In the genomic region with DNA sequence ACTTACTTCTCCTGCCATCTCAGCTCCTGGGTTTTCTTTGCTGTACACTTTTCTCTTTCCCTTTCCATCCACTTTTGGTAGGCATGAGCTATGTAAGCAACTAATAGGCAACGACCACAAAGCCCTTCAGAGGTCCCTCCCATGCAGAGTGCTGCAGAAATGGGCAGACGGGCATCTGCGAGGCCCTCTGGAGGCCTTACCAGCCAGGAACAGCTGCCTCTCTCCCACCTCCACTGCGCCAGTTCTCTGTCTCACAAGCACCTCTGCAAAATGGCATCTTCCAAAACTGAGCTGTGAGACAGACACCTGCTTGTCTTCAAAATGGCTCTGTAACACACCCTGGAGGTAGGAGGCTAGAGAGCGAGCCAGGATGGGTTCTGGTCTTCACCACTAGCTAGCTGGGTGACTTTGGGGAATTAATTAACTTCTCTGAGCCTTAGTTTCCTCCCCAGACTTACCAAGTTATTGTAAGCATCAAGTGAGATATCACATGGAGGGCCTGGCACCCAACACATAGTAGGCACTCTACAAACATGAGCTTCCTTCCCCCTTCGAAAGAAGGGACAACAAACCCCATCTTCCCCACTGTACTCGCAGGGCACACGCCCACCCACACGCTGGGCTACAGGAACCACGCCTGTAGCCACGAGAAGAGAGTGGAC, we compare ENCODE assay signal across 12 cellular contexts.
DNase-seq lines count a peak whose midpoint lies in the region; ATAC-seq and TF ChIP-seq lines count a peak whose summit lies in the region.
"Had no signal": no experiment of that assay in that cellular context is flagged by ENCODE, and none has a peak within 500 bp of the region (broad histone marks: within the 10 kb centered on the region; RNA-seq: fewer than 3 reads in every experiment).

No MANE protein-coding gene starts in this region.

- POLR2A ChIA-PET in HCT116 (lab: Charles Lee): no interaction called here

- peak; percentile 34; the same call in 1 of the 2 replicates for TF ChIP-seq RAD21 in HCT116 (IDR thresholded peaks at IDR 0.05; ENCODE audit: low read depth)

- CTCF ChIA-PET in HCT116 (lab: Charles Lee): interaction anchor here (1.1 to 1.7 kb wide), 3 partner anchors 10 to 315 kb away, joined by 3 to 11 read pairs (median 10); no protein-coding TSS in a partner anchor

- H3K4me2 ChIP-seq in HCT116 (ENCODE audit: low read length): no peak overlapping the region

- TF ChIP-seq CTCF in HCT116 (IDR thresholded peaks at IDR 0.05 in 2 of 3, conservative IDR thresholded peaks at IDR 0.05 in 1 of 3; ENCODE audit: borderline replicate concordance in 1 of 3, insufficient read depth in 1 of 3, low read depth in 2 of 3, low read length in 2 of 3) (peak; percentile 12 to 35 (median 32); a peak in 4 of 6 replicates), foreskin keratinocyte (conservative IDR thresholded peaks at IDR 0.05) (peak; percentile 20)

- no peak overlapping the region for H2AFZ ChIP-seq in HCT116 (ENCODE audit: low read depth, low read length, poor library complexity, severe bottlenecking)

- H3K27me3 ChIP-seq in HCT116 (ENCODE audit: insufficient read depth, low read length) (no peaks in the 10 kb centered on the region), foreskin keratinocyte (no peaks in the 10 kb centered on the region)
- H3K27me3 ChIP-seq: sigmoid colon had no signal

- H4K20me1 ChIP-seq in HCT116 (ENCODE audit: insufficient read depth): peaks cover 5% of the 10 kb centered on the region; the same call in 1 of the 2 replicates

- DNase-seq in DMS153 (lab: John Stamatoyannopoulos, UW) (peak; percentile 47), DMS153 treated with DMSO at 0.1 percent for 48 hours (lab: John Stamatoyannopoulos, UW; ENCODE audit: unreplicated experiment) (no peak), HCT116 (ENCODE audit: low read depth, low spot score) (no peak), OCI-M1 (lab: John Stamatoyannopoulos, UW) (peak; percentile 18), foreskin keratinocyte (no peak), NCI-H226 (no peak)
- no peak for DNase-seq in stimulated activated naive CD8-positive, alpha-beta T cell treated with anti-CD3 and anti-CD28 coated beads, Interleukin-15, Interleukin-2, amounts not matched to agents 100 U/mL and 50 U/mL, for 24 hours
- DNase-seq: activated gamma-delta T cell, GF-D8 had no signal

- H3K4me3 Mint-ChIP-seq in activated T-helper 17 cell treated with anti-CD3 and anti-CD28 coated beads, Interleukin-2, amount 50 U/mL, for 72 hours: no peak overlapping the region
- H3K4me3 Mint-ChIP-seq: memory B cell had no signal

- H3K36me3 ChIP-seq in HCT116 (ENCODE audit: control insufficient read depth in 1 of 2, insufficient read depth in 2 of 2, low read length in 2 of 2): no peaks in the 10 kb centered on the region; a peak in 1 of 4 replicates
- H3K36me3 ChIP-seq: sigmoid colon had no signal

- peaks cover 70 to 98% of the 10 kb centered on the region in 2 experiments for H3K4me1 ChIP-seq in HCT116 (ENCODE audit: control insufficient read depth in 1 of 2, insufficient read depth in 2 of 2, low read length in 2 of 2)
- H3K4me1 ChIP-seq in foreskin keratinocyte: peaks cover 68% of the 10 kb centered on the region

- no peaks in the 10 kb centered on the region for H3K27me3 Mint-ChIP-seq in activated T-helper 17 cell treated with anti-CD3 and anti-CD28 coated beads, Interleukin-2, amount 50 U/mL, for 72 hours
- H3K27me3 Mint-ChIP-seq: memory B cell had no signal

- no peak overlapping the region for H3K27ac Mint-ChIP-seq in activated T-helper 17 cell treated with anti-CD3 and anti-CD28 coated beads, Interleukin-2, amount 50 U/mL, for 72 hours
- H3K27ac Mint-ChIP-seq: memory B cell had no signal

- H3K9ac ChIP-seq in HCT116 (ENCODE audit: low read length): no peak overlapping the region

- no peaks in the 10 kb centered on the region for H3K9me2 ChIP-seq in HCT116 (ENCODE audit: insufficient read depth)

- H3K27ac ChIP-seq in HCT116 (ENCODE audit: low read depth, low read length) (no peak overlapping the region), foreskin keratinocyte (no peak overlapping the region)
- H3K27ac ChIP-seq: sigmoid colon had no signal

- no TSS peak for BruUV-seq in HCT116 (replicated peaks; lab: Mats Ljungman, UMichigan)

- H3K79me2 ChIP-seq in HCT116 (ENCODE audit: insufficient read depth, low read length): peaks cover 98% of the 10 kb centered on the region

- H3K9me3 Mint-ChIP-seq in activated T-helper 17 cell treated with anti-CD3 and anti-CD28 coated beads, Interleukin-2, amount 50 U/mL, for 72 hours: no peaks in the 10 kb centered on the region
- H3K9me3 Mint-ChIP-seq: memory B cell had no signal

- RAD21 ChIA-PET in HCT116 (lab: Charles Lee; ENCODE audit: low non-redundant PET in 1 of 2, low total read pairs in 2 of 2, uncharacterized antibody in 2 of 2, unreplicated experiment in 2 of 2): interaction anchor here in 1 of 2 experiments (1.1 kb wide), 1 partner anchor 224 kb away, joined by 3 read pairs; no protein-coding TSS in a partner anchor

- ATAC-seq in HCT116 (no peak), foreskin keratinocyte (no peak)
- ATAC-seq in activated T-helper 17 cell treated with anti-CD3 and anti-CD28 coated beads, Interleukin-2, amount 50 U/mL, for 72 hours (replicated peaks): no peak
- ATAC-seq in stimulated activated naive CD8-positive, alpha-beta T cell treated with anti-CD3 and anti-CD28 coated beads, Interleukin-15, Interleukin-2, amounts not matched to agents 100 U/mL and 50 U/mL, for 24 hours: no peak

- no peak overlapping the region for H3K4me3 ChIP-seq in HCT116 (replicated peaks in 1 of 2; ENCODE audit: low read depth in 1 of 2, low read length in 2 of 2)
- H3K4me3 ChIP-seq: sigmoid colon had no signal

- H3K36me3 Mint-ChIP-seq in activated T-helper 17 cell treated with anti-CD3 and anti-CD28 coated beads, Interleukin-2, amount 50 U/mL, for 72 hours (ENCODE audit: low read depth): no peaks in the 10 kb centered on the region

- TF ChIP-seq POLR2A in HCT116 (IDR thresholded peaks at IDR 0.05; ENCODE audit: borderline replicate concordance, extremely low read depth, insufficient read depth, insufficient read length): no peak

- peaks cover 19% of the 10 kb centered on the region for H3K4me1 Mint-ChIP-seq in activated T-helper 17 cell treated with anti-CD3 and anti-CD28 coated beads, Interleukin-2, amount 50 U/mL, for 72 hours

- intact Hi-C loops in HCT116 (cut with micrococcal nuclease): no loop called here

- H3K9me3 ChIP-seq in HCT116 (ENCODE audit: control insufficient read depth in 1 of 2, insufficient read depth in 1 of 2, low read depth in 1 of 2, low read length in 2 of 2): no peaks in the 10 kb centered on the region
- H3K9me3 ChIP-seq: sigmoid colon had no signal

TF ChIP-seq in HCT116, 20 proteins besides CTCF, POLR2A, EP300 and RAD21:
- TF ChIP-seq, protein P1, sequence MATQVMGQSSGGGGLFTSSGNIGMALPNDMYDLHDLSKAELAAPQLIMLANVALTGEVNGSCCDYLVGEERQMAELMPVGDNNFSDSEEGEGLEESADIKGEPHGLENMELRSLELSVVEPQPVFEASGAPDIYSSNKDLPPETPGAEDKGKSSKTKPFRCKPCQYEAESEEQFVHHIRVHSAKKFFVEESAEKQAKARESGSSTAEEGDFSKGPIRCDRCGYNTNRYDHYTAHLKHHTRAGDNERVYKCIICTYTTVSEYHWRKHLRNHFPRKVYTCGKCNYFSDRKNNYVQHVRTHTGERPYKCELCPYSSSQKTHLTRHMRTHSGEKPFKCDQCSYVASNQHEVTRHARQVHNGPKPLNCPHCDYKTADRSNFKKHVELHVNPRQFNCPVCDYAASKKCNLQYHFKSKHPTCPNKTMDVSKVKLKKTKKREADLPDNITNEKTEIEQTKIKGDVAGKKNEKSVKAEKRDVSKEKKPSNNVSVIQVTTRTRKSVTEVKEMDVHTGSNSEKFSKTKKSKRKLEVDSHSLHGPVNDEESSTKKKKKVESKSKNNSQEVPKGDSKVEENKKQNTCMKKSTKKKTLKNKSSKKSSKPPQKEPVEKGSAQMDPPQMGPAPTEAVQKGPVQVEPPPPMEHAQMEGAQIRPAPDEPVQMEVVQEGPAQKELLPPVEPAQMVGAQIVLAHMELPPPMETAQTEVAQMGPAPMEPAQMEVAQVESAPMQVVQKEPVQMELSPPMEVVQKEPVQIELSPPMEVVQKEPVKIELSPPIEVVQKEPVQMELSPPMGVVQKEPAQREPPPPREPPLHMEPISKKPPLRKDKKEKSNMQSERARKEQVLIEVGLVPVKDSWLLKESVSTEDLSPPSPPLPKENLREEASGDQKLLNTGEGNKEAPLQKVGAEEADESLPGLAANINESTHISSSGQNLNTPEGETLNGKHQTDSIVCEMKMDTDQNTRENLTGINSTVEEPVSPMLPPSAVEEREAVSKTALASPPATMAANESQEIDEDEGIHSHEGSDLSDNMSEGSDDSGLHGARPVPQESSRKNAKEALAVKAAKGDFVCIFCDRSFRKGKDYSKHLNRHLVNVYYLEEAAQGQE (IDR thresholded peaks at IDR 0.05; ENCODE audit: low read depth): no peak

Comparison
In these comparisons a context has a peak if more than half of its experiments do, and no peak if none do; other contexts are left out.
1. DNase-seq: peak in DMS153 (single experiment) and OCI-M1 (single experiment); none in DMS153 treated with DMSO at 0.1 percent for 48 hours (single experiment), HCT116 (single experiment), foreskin keratinocyte (0 of 2), NCI-H226 (single experiment) and stimulated activated naive CD8-positive, alpha-beta T cell treated with anti-CD3 and anti-CD28 coated beads, Interleukin-15, Interleukin-2, amounts not matched to agents 100 U/mL and 50 U/mL, for 24 hours (single experiment).